ENCODE assay signal across 8 cellular contexts in the genomic region with DNA sequence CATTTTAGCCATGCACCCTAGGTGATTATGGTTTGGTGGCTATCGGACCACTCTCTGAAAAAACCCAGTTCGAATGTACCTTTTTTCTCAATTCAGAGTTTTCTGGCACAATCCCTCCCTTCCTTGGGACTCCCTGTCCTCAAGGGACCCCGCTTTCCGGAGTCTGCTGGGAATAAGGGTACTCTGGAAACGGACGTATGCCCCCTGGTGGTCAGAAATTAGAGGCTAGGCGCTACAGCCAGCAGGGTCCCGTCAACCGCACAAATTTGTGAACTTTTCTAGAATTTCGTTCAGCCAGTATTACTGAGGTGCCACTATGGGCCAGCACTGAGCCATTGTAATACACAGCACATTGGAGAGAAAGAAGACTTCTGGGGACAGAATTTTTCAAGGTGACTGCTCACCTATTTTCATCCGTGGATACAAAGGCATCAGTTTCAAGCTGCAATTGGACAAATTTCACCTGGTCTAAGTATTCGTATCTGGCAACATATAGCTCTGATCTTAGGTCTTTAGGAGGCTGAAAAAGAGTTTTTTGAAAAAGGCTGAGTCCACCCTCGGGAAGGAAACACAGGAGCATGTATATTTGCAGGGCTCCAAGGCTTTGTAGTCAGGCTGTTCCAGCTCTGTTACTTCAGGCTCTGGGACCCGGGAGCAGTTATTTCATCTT. TPM values are rescaled to one million over a fixed set of nuclear protein-coding genes. Genes with fewer than 3 reads are reported as not detected.
A peak's percentile ranks its signal among the peaks of the same experiment; 100 is the strongest.
DNase-seq lines count a peak whose midpoint lies in the region; TF ChIP-seq lines count a peak whose summit lies in the region.

No MANE protein-coding gene starts in this region.

- intact Hi-C loops in vagina (cut with DNase I), result loop anchor here (2.0 kb wide), 1 partner anchor 71 kb away; no protein-coding TSS in a partner anchor

- H3K36me3 ChIP-seq in cardiac muscle cell (no peaks in the 10 kb centered on the region), vagina (no peaks in the 10 kb centered on the region)

- H3K27ac ChIP-seq in cardiac muscle cell (no peak overlapping the region), vagina (no peak overlapping the region)

- DNase-seq in activated gamma-delta T cell treated with Interleukin-2 at 50 U/mL for 16 hours, result peak; percentile 73
- DNase-seq in activated gamma-delta T cell (lab: John Stamatoyannopoulos, UW), result no peak
- DNase-seq in MV-4-11 (lab: John Stamatoyannopoulos, UW), result peak; percentile 73
- peak; percentile 63 to 81 for DNase-seq in SW 1271 (lab: John Stamatoyannopoulos, UW)
- DNase-seq in activated naive CD8-positive, alpha-beta T cell treated with anti-CD3 and anti-CD28 coated beads, Interleukin-2, amount 50 U/mL, for 16 hours (ENCODE audit: low read depth, low spot score), result peak; percentile 48
- peak; percentile 86 to 90 for DNase-seq in cardiac muscle cell (ENCODE audit: low read depth in 1 of 2, low spot score in 1 of 2)
- DNase-seq in pulmonary artery endothelial cell (ENCODE audit: low read depth, low spot score), result peak; percentile 37
- DNase-seq in vagina (ENCODE audit: extremely low spot score in 2 of 2), result no peak

- H3K4me3 ChIP-seq in cardiac muscle cell, result no peak overlapping the region
- H3K4me3 ChIP-seq in vagina, result no peak overlapping the region

- no peaks in the 10 kb centered on the region for H3K4me1 ChIP-seq in cardiac muscle cell (ENCODE audit: low read depth)
- peaks cover 8% of the 10 kb centered on the region for H3K4me1 ChIP-seq in vagina

- H3K9me3 ChIP-seq in cardiac muscle cell (ENCODE audit: low read depth) (no peaks in the 10 kb centered on the region), vagina (no peaks in the 10 kb centered on the region)

- H3K27me3 ChIP-seq in cardiac muscle cell (no peaks in the 10 kb centered on the region), vagina (no peaks in the 10 kb centered on the region)

- TF ChIP-seq CTCF in cardiac muscle cell (IDR thresholded peaks at IDR 0.05; ENCODE audit: low read depth, low read length) (peak; percentile 95), vagina (IDR thresholded peaks at IDR 0.05) (peak; percentile 84 to 89 (median 88))

- TF ChIP-seq POLR2A in vagina (IDR thresholded peaks at IDR 0.05), result no peak

RNA-seq across cellular contexts. Expression of a gene that starts 27.1 kb away (rescaled TPM):
- total RNA-seq in cardiac muscle cell (not detected in 2 replicates), pulmonary artery endothelial cell (not detected in 2 replicates), vagina (not detected)
- polyA plus RNA-seq in cardiac muscle cell, result not detected in 2 replicates

RNA-seq across cellular contexts. Expression of a gene that starts 39.3 kb away (rescaled TPM):
- total RNA-seq in cardiac muscle cell, result 326 and 564 TPM in 2 replicates
- polyA plus RNA-seq in cardiac muscle cell, result 186 and 218 TPM in 2 replicates
- total RNA-seq in pulmonary artery endothelial cell, result 12.1 and 20.0 TPM in 2 replicates
- total RNA-seq in vagina, result 70.7 TPM

Comparison
In these comparisons a context has a peak if more than half of its experiments do, and no peak if none do; other contexts are left out.
1. DNase-seq: peak in activated gamma-delta T cell treated with Interleukin-2 at 50 U/mL for 16 hours (single experiment), MV-4-11 (single experiment), SW 1271 (2 of 2), activated naive CD8-positive, alpha-beta T cell treated with anti-CD3 and anti-CD28 coated beads, Interleukin-2, amount 50 U/mL, for 16 hours (single experiment), cardiac muscle cell (2 of 2) and pulmonary artery endothelial cell (single experiment); none in activated gamma-delta T cell (single experiment) and vagina (0 of 2).